Comparison of ENCODE assay signal across 8 cellular contexts in the genomic region with DNA sequence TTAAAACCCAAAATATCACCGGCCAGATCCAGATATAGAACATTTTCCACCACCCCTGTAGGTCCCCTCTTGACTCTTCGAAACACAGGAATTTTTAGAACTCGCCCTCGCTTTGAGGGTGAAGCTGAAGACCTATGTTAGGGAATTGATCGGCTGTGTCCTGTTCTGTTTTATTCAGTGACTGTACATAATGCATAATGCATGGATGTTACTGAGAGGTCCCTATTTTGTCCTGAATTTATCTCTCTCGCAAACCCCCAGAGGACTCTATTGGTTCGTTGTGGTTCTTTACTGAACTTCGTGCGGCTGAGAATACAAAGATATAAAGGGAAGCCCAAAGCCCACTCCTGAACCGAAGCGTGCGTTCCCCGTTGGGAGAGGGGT. TPM values are rescaled to one million over a fixed set of nuclear protein-coding genes. Genes with fewer than 3 reads are reported as not detected.
A peak's percentile ranks its signal among the peaks of the same experiment; 100 is the strongest.
DNase-seq lines count a peak whose midpoint lies in the region; ATAC-seq, FAIRE-seq and TF ChIP-seq lines count a peak whose summit lies in the region.

No MANE protein-coding gene starts in this region.

- peak overlapping the region; percentile 76 for H3K4me3 ChIP-seq in CD8-positive, alpha-beta T cell (ENCODE audit: low read depth, low read length)
- H3K4me3 ChIP-seq in effector memory CD4-positive, alpha-beta T cell (ENCODE audit: insufficient read depth, low read depth, low read length, poor library complexity, severe bottlenecking) = peak overlapping the region; percentile 93
- peak overlapping the region; percentile 45 to 90 for H3K4me3 ChIP-seq in prostate gland

- H3K9me3 Mint-ChIP-seq in CD8-positive, alpha-beta T cell = no peaks in the 10 kb centered on the region

- ATAC-seq in CD8-positive, alpha-beta T cell = no peak
- ATAC-seq in GM19397 (IDR thresholded peaks at IDR 0.05; ENCODE audit: unreplicated experiment) = peak; percentile 5
- ATAC-seq in HG03520 (IDR thresholded peaks at IDR 0.05; ENCODE audit: unreplicated experiment) = peak; percentile 3

- no peak for TF ChIP-seq POLR2A in prostate gland (IDR thresholded peaks at IDR 0.05)

- peak overlapping the region; percentile 76 for H3K27ac ChIP-seq in CD8-positive, alpha-beta T cell (ENCODE audit: low read depth, low read length)
- peak overlapping the region; percentile 85 for H3K27ac ChIP-seq in effector memory CD4-positive, alpha-beta T cell (ENCODE audit: insufficient read depth, low read length, poor library complexity, severe bottlenecking)
- H3K27ac ChIP-seq in prostate gland = peak overlapping the region; percentile 84 to 88

- FAIRE-seq in frontal cortex (lab: Jason Lieb, UNC) = no peak

- TF ChIP-seq CTCF in CD8-positive, alpha-beta T cell (IDR thresholded peaks at IDR 0.05) = no peak
- TF ChIP-seq CTCF in prostate gland (IDR thresholded peaks at IDR 0.05) = no peak

- intact Hi-C loops in CD8-positive, alpha-beta T cell (cut with DNase I, micrococcal nuclease) = loop anchor here (1.0 to 10.0 kb wide), 14 partner anchors 154 to 1918 kb away; a partner anchor contains a TSS
- intact Hi-C loops in prostate gland (cut with DNase I) = loop anchor here (1.0 to 2.0 kb wide), 2 partner anchors 154 to 156 kb away; a partner anchor contains a TSS

- no peak overlapping the region for H3K27ac Mint-ChIP-seq in CD8-positive, alpha-beta T cell

- peaks cover 44% of the 10 kb centered on the region for H3K4me1 Mint-ChIP-seq in CD8-positive, alpha-beta T cell (ENCODE audit: low read depth)

- POLR2A ChIA-PET in CD8-positive, alpha-beta T cell (lab: Charles Lee) = interaction anchor here (0.6 to 3.5 kb wide), 6 partner anchors 12 to 872 kb away, joined by 3 to 17 read pairs (median 6); a partner anchor contains a TSS

- peak in 1 of 7 experiments; percentile 4 for DNase-seq in CD8-positive, alpha-beta T cell
- DNase-seq in effector memory CD4-positive, alpha-beta T cell = no peak
- DNase-seq in prostate gland (ENCODE audit: low spot score) (peak; percentile 5), frontal cortex (ENCODE audit: low spot score in 2 of 2) (no peak), NCI-H446 treated with DMSO at 0.1 percent for 48 hours (lab: John Stamatoyannopoulos, UW) (no peak)
- DNase-seq in stimulated activated CD4-positive, alpha-beta T cell treated with anti-CD3 and anti-CD28 coated beads, Interleukin-15, amount 100 ng/mL, for 24 hours = no peak

- H3K27me3 Mint-ChIP-seq in CD8-positive, alpha-beta T cell (ENCODE audit: low read depth) = no peaks in the 10 kb centered on the region

- CTCF ChIA-PET in CD8-positive, alpha-beta T cell (lab: Charles Lee) = interaction anchor here (1.4 to 1.8 kb wide), 3 partner anchors 11 to 156 kb away, joined by 4 to 6 read pairs (median 5); a partner anchor contains a TSS

- 0% methylated on average over 13 of the region's 13 CpGs for WGBS in prostate gland

- H3K36me3 Mint-ChIP-seq in CD8-positive, alpha-beta T cell = peaks cover 20% of the 10 kb centered on the region

- no peaks in the 10 kb centered on the region for H3K27me3 ChIP-seq in CD8-positive, alpha-beta T cell (ENCODE audit: insufficient read depth, low read length)
- H3K27me3 ChIP-seq in effector memory CD4-positive, alpha-beta T cell (replicated peaks; ENCODE audit: control insufficient read depth, insufficient read depth, low read length, poor library complexity, severe bottlenecking) = no peaks in the 10 kb centered on the region
- H3K27me3 ChIP-seq in prostate gland (replicated peaks; ENCODE audit: insufficient read depth) = no peaks in the 10 kb centered on the region

- no peaks in the 10 kb centered on the region for H3K9me3 ChIP-seq in CD8-positive, alpha-beta T cell (ENCODE audit: low read length)
- H3K9me3 ChIP-seq in effector memory CD4-positive, alpha-beta T cell (ENCODE audit: control insufficient read depth, low read length) = no peaks in the 10 kb centered on the region
- H3K9me3 ChIP-seq in prostate gland = no peaks in the 10 kb centered on the region

- no peak overlapping the region for H3K4me3 Mint-ChIP-seq in CD8-positive, alpha-beta T cell

- peaks cover 30% of the 10 kb centered on the region for H3K4me1 ChIP-seq in CD8-positive, alpha-beta T cell (ENCODE audit: insufficient read depth, low read length)
- H3K4me1 ChIP-seq in effector memory CD4-positive, alpha-beta T cell (ENCODE audit: control insufficient read depth, insufficient read depth, low read length, poor library complexity, severe bottlenecking) = peaks cover 16% of the 10 kb centered on the region
- peaks cover 13% of the 10 kb centered on the region for H3K4me1 ChIP-seq in prostate gland (replicated peaks)

- no peaks in the 10 kb centered on the region for H3K36me3 ChIP-seq in CD8-positive, alpha-beta T cell (ENCODE audit: insufficient read depth, low read length)
- peaks cover 12% of the 10 kb centered on the region for H3K36me3 ChIP-seq in effector memory CD4-positive, alpha-beta T cell (ENCODE audit: control insufficient read depth, insufficient read depth, low read length)
- H3K36me3 ChIP-seq in prostate gland = no peaks in the 10 kb centered on the region

RNA-seq across cellular contexts. Expression of a gene that starts 0.4 kb away (rescaled TPM):
- total RNA-seq in CD8-positive, alpha-beta T cell = 10 to 100 TPM; 29.2 to 30.4 TPM
- total RNA-seq in prostate gland (10 to 100 TPM; 24.0 to 40.5 TPM), frontal cortex (13.0 TPM)

RNA-seq across cellular contexts. Expression of a gene that starts 0.6 kb away (rescaled TPM):
- total RNA-seq in CD8-positive, alpha-beta T cell = 10 to 100 TPM; 11.4 to 12.9 TPM
- total RNA-seq in prostate gland (10 to 100 TPM; 27.9 to 30.3 TPM), frontal cortex (51.8 TPM)

RNA-seq across cellular contexts. Expression of a gene that starts 35.8 kb away (rescaled TPM):
- 1 to 10 TPM in 1 of 2 experiments, under 1 TPM in 1; 0.81 to 1.1 TPM for total RNA-seq in CD8-positive, alpha-beta T cell
- total RNA-seq in prostate gland (1 to 10 TPM in 1 of 2 donors, under 1 TPM in 1; 0.32 to 2.8 TPM), frontal cortex (0.41 TPM)
